In the genomic region with DNA sequence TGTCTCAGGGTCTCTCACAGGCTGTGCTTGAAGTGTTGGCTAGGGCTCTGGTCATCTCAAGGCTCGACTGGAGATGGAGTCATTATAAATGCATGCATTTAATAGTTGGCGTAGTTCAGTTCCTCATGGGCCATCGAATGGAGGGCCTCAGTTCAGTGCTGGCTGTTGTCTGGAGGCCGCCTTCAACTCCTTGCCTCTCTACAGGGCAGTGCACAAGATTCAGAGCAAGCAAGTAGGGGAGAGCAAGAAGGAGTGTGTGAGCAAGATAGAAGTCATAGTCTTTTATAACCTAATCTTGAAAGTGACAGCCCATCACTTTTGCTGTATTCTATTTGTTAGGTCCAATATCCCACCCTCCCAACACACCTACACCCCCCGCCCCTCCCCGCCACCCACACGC, we compare ENCODE assay signal across 7 cellular contexts.
"Had no signal": no experiment of that assay in that cellular context is flagged by ENCODE, and none has a peak within 500 bp of the region (broad histone marks: within the 10 kb centered on the region; RNA-seq: fewer than 3 reads in every experiment).

No MANE protein-coding gene starts in this region.

- H3K9ac ChIP-seq: GM23248 had no signal

- H3K4me3 ChIP-seq: GM23248, HAP-1 had no signal

- H3K36me3 ChIP-seq: HAP-1 had no signal

- H3K4me1 ChIP-seq: HAP-1 had no signal

- DNase-seq: GM23248, GOT3, H7, HCEC 1CT, HFFc6 had no signal

- H3K27ac ChIP-seq: GM23248 had no signal

- H3K27ac Mint-ChIP-seq: HFFc6 had no signal

- H2AFZ ChIP-seq: GM23248 had no signal

- H3K9me3 ChIP-seq: HAP-1 had no signal

- H3K4me3 Mint-ChIP-seq: HFFc6 had no signal

- ATAC-seq: HCT116 had no signal

- H3K9me3 Mint-ChIP-seq: HFFc6 had no signal
